9 cellular contexts compared by ENCODE assay signal in genomic region chr4:12534684-12535083, GRCh38.
"Had no signal": no experiment of that assay in that cellular context is flagged by ENCODE, and none has a peak within 500 bp of the region (broad histone marks: within the 10 kb centered on the region; RNA-seq: fewer than 3 reads in every experiment).

No MANE protein-coding gene starts in this region.

- H2AFZ ChIP-seq: GM23248 had no signal

- FAIRE-seq: HTR-8/SVneo had no signal

- ATAC-seq: HCT116 had no signal

- H3K9me3 ChIP-seq: HAP-1 had no signal

- H3K4me1 ChIP-seq: HAP-1 had no signal

- H3K4me2 ChIP-seq: KMS-11 had no signal

- DNase-seq: GM23248, GOT3, H7, HFFc6, KBM-7 had no signal

- H3K27ac ChIP-seq: GM23248, KMS-11 had no signal

- H3K36me3 ChIP-seq: HAP-1 had no signal

- H3K9ac ChIP-seq: GM23248, KMS-11 had no signal

- H3K4me3 ChIP-seq: GM23248, HAP-1 had no signal
